ENCODE assay signal across 13 cellular contexts in genomic region chr2:39510087-39510486, GRCh38.
"Had no signal": no experiment of that assay in that cellular context is flagged by ENCODE, and none has a peak within 500 bp of the region (broad histone marks: within the 10 kb centered on the region; RNA-seq: fewer than 3 reads in every experiment).

No MANE protein-coding gene starts in this region.

- H3K36me3 ChIP-seq: lower lobe of right lung, tibial nerve had no signal

- H3K27ac ChIP-seq: lower lobe of right lung had no signal

- DNase-seq: activated CD4-positive, alpha-beta memory T cell treated with anti-CD3 and anti-CD28 coated beads for 36 hours; activated CD4-positive, alpha-beta T cell treated with anti-CD3 and anti-CD28 coated beads for 36 hours; activated CD8-positive, alpha-beta memory T cell treated with anti-CD3 and anti-CD28 coated beads, Interleukin-2, amount 10 ng/mL, durations not matched to agents 7 days and 5 days; activated naive CD4-positive, alpha-beta T cell treated with anti-CD3 and anti-CD28 coated beads, Interleukin-2, amount 10 ng/mL, durations not matched to agents 7 days and 5 days; activated T-cell treated with anti-CD3 and anti-CD28 coated beads, Interleukin-2, amount 50 U/mL, for 1 hour; hypothalamus; lower lobe of right lung; midbrain; naive B cell; stimulated activated CD4-positive, alpha-beta T cell treated with anti-CD3 and anti-CD28 coated beads, Interleukin-12 subunit alpha, Interleukin-12 subunit beta, amount 100 ng/mL, for 4 hours; stimulated activated CD4-positive, alpha-beta T cell treated with anti-CD3 and anti-CD28 coated beads, Interleukin-2, amount 100 ng/mL, for 24 hours had no signal

- H3K4me3 ChIP-seq: lower lobe of right lung, tibial nerve had no signal

- ATAC-seq: activated CD4-positive, alpha-beta T cell treated with anti-CD3 and anti-CD28 coated beads for 36 hours; activated CD8-positive, alpha-beta memory T cell treated with anti-CD3 and anti-CD28 coated beads, Interleukin-2, amount 10 ng/mL, durations not matched to agents 7 days and 5 days; lower lobe of right lung; stimulated activated effector memory CD8-positive, alpha-beta T cell treated with anti-CD3 and anti-CD28 coated beads, Interleukin-12 subunit alpha, Interleukin-12 subunit beta, amount 100 ng/mL, for 72 hours had no signal

- H3K9me3 ChIP-seq: lower lobe of right lung, tibial nerve had no signal

- H3K27me3 ChIP-seq: tibial nerve had no signal
